In genomic region chr6:88115307-88115706, GRCh38 we compare ENCODE assay signal across 17 cellular contexts. TPM values are rescaled to one million over a fixed set of nuclear protein-coding genes. Genes with fewer than 3 reads are reported as not detected.
DNase-seq lines count a peak whose midpoint lies in the region; ATAC-seq and TF ChIP-seq lines count a peak whose summit lies in the region.
"Had no signal": no experiment of that assay in that cellular context is flagged by ENCODE, and none has a peak within 500 bp of the region (broad histone marks: within the 10 kb centered on the region; RNA-seq: fewer than 3 reads in every experiment).

No MANE protein-coding gene starts in this region.

- no peak overlapping the region for H3K27ac ChIP-seq in GM23338 (ENCODE audit: low read depth)
- H3K27ac ChIP-seq in OCI-LY3 (ENCODE audit: low read length), result no peak overlapping the region; the same call in 1 of the 2 replicates
- no peak overlapping the region for H3K27ac ChIP-seq in testis
- H3K27ac ChIP-seq: C4-2B, HL-60 had no signal

- ATAC-seq in GM23338, result no peak
- peak; percentile 31 to 39 for ATAC-seq in naive B cell (ENCODE audit: low read depth in 2 of 2)
- ATAC-seq in GM21717 (IDR thresholded peaks at IDR 0.05; ENCODE audit: unreplicated experiment), result no peak
- ATAC-seq: HCT116 had no signal

- no peak overlapping the region for H3K4me3 Mint-ChIP-seq in GM23338
- peak overlapping the region in 4 of 8 donors; percentile 24 to 84 (median 48) for H3K4me3 Mint-ChIP-seq in naive B cell
- no peak overlapping the region for H3K4me3 Mint-ChIP-seq in Caco-2 (ENCODE audit: unreplicated experiment)
- H3K4me3 Mint-ChIP-seq: CD4-positive, alpha-beta memory T cell had no signal

- H3K27me3 ChIP-seq in GM06990 (replicated peaks; ENCODE audit: control insufficient read depth, insufficient read depth, low read length) (no peaks in the 10 kb centered on the region), GM23338 (ENCODE audit: insufficient read depth) (no peaks in the 10 kb centered on the region), OCI-LY3 (ENCODE audit: low read depth, low read length) (no peaks in the 10 kb centered on the region), testis (no peaks in the 10 kb centered on the region), Caco-2 (replicated peaks; ENCODE audit: control insufficient read depth, insufficient read depth, low read length) (no peaks in the 10 kb centered on the region)
- H3K27me3 ChIP-seq: BE2C had no signal

- H3K36me3 Mint-ChIP-seq in GM23338 (ENCODE audit: low read depth) (no peaks in the 10 kb centered on the region), naive B cell (peaks cover 0 to 8% of the 10 kb centered on the region in 2 donors), Caco-2 (ENCODE audit: insufficient read depth, unreplicated experiment) (no peaks in the 10 kb centered on the region)
- H3K36me3 Mint-ChIP-seq: CD4-positive, alpha-beta memory T cell had no signal

- POLR2A ChIA-PET in Caco-2 (lab: Charles Lee), result no interaction called here

- H3K9me2 ChIP-seq in GM23338 (ENCODE audit: insufficient read depth), result no peaks in the 10 kb centered on the region

- H3K36me3 ChIP-seq in GM06990 (ENCODE audit: control insufficient read depth, insufficient read depth, low read length), result no peaks in the 10 kb centered on the region
- H3K36me3 ChIP-seq in GM23338 (ENCODE audit: insufficient read depth), result no peaks in the 10 kb centered on the region
- H3K36me3 ChIP-seq in OCI-LY3 (replicated peaks; ENCODE audit: low read depth, low read length), result no peaks in the 10 kb centered on the region
- no peaks in the 10 kb centered on the region for H3K36me3 ChIP-seq in testis (ENCODE audit: low read depth, missing control alignments)
- no peaks in the 10 kb centered on the region for H3K36me3 ChIP-seq in Caco-2 (ENCODE audit: control insufficient read depth, insufficient read depth, low read length)
- H3K36me3 ChIP-seq: BE2C had no signal

- H3K27ac Mint-ChIP-seq in GM23338 (no peak overlapping the region), naive B cell (peak overlapping the region; percentile 48 to 98 (median 92)), Caco-2 (ENCODE audit: unreplicated experiment) (no peak overlapping the region)
- H3K27ac Mint-ChIP-seq: CD4-positive, alpha-beta memory T cell had no signal

- CTCF ChIA-PET in Caco-2 (lab: Charles Lee), result no interaction called here

- intact Hi-C loops in testis (cut with DNase I; ENCODE audit: low total_unique reads) (no loop called here), Caco-2 (cut with micrococcal nuclease; ENCODE audit: unreplicated experiment) (no loop called here)

- H3K4me3 ChIP-seq in GM06990 (replicated peaks; ENCODE audit: low read depth, low read length) (no peak overlapping the region), GM23338 (no peak overlapping the region), OCI-LY3 (ENCODE audit: low read length) (no peak overlapping the region), testis (no peak overlapping the region), Caco-2 (ENCODE audit: low read depth, low read length) (no peak overlapping the region)

- no peaks in the 10 kb centered on the region for H3K27me3 Mint-ChIP-seq in GM23338 (ENCODE audit: insufficient read depth, low read depth, poor library complexity)
- H3K27me3 Mint-ChIP-seq in naive B cell, result peaks cover 11 to 32% (median 19%) of the 10 kb centered on the region in 3 donors
- peaks cover 9% of the 10 kb centered on the region for H3K27me3 Mint-ChIP-seq in Caco-2 (ENCODE audit: insufficient read depth, unreplicated experiment)

- H3K4me1 Mint-ChIP-seq in GM23338 (peaks cover 16% of the 10 kb centered on the region), naive B cell (peaks cover 15 to 28% (median 24%) of the 10 kb centered on the region in 3 donors), Caco-2 (ENCODE audit: low read depth, unreplicated experiment) (no peaks in the 10 kb centered on the region)
- H3K4me1 Mint-ChIP-seq: CD4-positive, alpha-beta memory T cell had no signal

- no peaks in the 10 kb centered on the region for H3F3A ChIP-seq in GM23338 (replicated peaks; ENCODE audit: low read depth)

- H3K4me2 ChIP-seq in GM23338 (no peak overlapping the region), OCI-LY3 (ENCODE audit: low read length) (peak overlapping the region; percentile 16; the same call in 1 of the 2 replicates)

- H3K4me1 ChIP-seq in GM23338 (ENCODE audit: insufficient read depth) (peaks cover 9% of the 10 kb centered on the region), OCI-LY3 (ENCODE audit: low read length) (peaks cover 15% of the 10 kb centered on the region), testis (no peaks in the 10 kb centered on the region), Caco-2 (no peaks in the 10 kb centered on the region)
- H3K4me1 ChIP-seq: BE2C had no signal

- H3K9me3 Mint-ChIP-seq in GM23338, result no peaks in the 10 kb centered on the region
- peaks cover 0 to 11% (median 4%) of the 10 kb centered on the region in 7 donors for H3K9me3 Mint-ChIP-seq in naive B cell
- H3K9me3 Mint-ChIP-seq in Caco-2 (ENCODE audit: unreplicated experiment), result no peaks in the 10 kb centered on the region

- TF ChIP-seq CTCF in GM06990 (IDR thresholded peaks at IDR 0.05; ENCODE audit: insufficient read depth, low read length, poor library complexity, severe bottlenecking) (no peak), GM23338 (conservative IDR thresholded peaks at IDR 0.05; ENCODE audit: low read depth in 2 of 2) (no peak), OCI-LY3 (IDR thresholded peaks at IDR 0.05; ENCODE audit: low read depth, low read length) (no peak), testis (IDR thresholded peaks at IDR 0.05) (no peak), Caco-2 (IDR thresholded peaks at IDR 0.05; ENCODE audit: insufficient read depth in 1 of 2, low read depth in 1 of 2, low read length in 1 of 2, severe bottlenecking in 1 of 2, unreplicated experiment in 1 of 2) (no peak)

- no peaks in the 10 kb centered on the region for H3K79me2 ChIP-seq in GM23338 (replicated peaks; ENCODE audit: insufficient read depth)
- no peaks in the 10 kb centered on the region for H3K79me2 ChIP-seq in OCI-LY3 (ENCODE audit: low read length)

- H3K9ac ChIP-seq in OCI-LY3 (ENCODE audit: low read length), result no peak overlapping the region

- DNase-seq in GM06990 (ENCODE audit: extremely low read depth, insufficient read length), result peak; percentile 46
- no peak for DNase-seq in GM23338 (ENCODE audit: low spot score)
- DNase-seq in naive B cell, result no peak
- no peak for DNase-seq in testis
- DNase-seq in stimulated activated naive CD4-positive, alpha-beta T cell (lab: John Stamatoyannopoulos, UW), result no peak
- DNase-seq in Caco-2, result no peak
- DNase-seq: BE2C; CD4-positive, alpha-beta memory T cell; DMS153; DMS79 treated with DMSO at 0.1 percent for 48 hours; GDM1; KBM-7 had no signal

- 44 to 47% methylated on average over 2 of the region's 2 CpGs for WGBS in testis, 2 donors

- BruUV-seq in Caco-2 (replicated peaks; lab: Mats Ljungman, UMichigan), result no TSS peak

- H4K20me1 ChIP-seq in GM23338 (replicated peaks; ENCODE audit: insufficient read depth), result no peaks in the 10 kb centered on the region
- no peaks in the 10 kb centered on the region for H4K20me1 ChIP-seq in OCI-LY3 (ENCODE audit: insufficient read depth, low read length)

- peak overlapping the region; percentile 56; the same call in 1 of the 2 replicates for H2AFZ ChIP-seq in GM23338
- H2AFZ ChIP-seq in OCI-LY3 (ENCODE audit: low read depth, low read length), result no peak overlapping the region

- no peaks in the 10 kb centered on the region for H3K9me3 ChIP-seq in OCI-LY3 (ENCODE audit: insufficient read depth, low read length)
- H3K9me3 ChIP-seq in testis, result no peaks in the 10 kb centered on the region
- no peaks in the 10 kb centered on the region for H3K9me3 ChIP-seq in Caco-2
- H3K9me3 ChIP-seq: BE2C had no signal

- no peak for TF ChIP-seq POLR2A in testis (IDR thresholded peaks at IDR 0.05)

TF ChIP-seq in GM23338, 12 proteins besides CTCF, POLR2A, EP300 and RAD21:
- TF ChIP-seq JUNB (IDR thresholded peaks at IDR 0.05; ENCODE audit: unreplicated experiment), result no peak
- TF ChIP-seq NANOG (IDR thresholded peaks at IDR 0.05; ENCODE audit: borderline replicate concordance), result no peak
- TF ChIP-seq REST (IDR thresholded peaks at IDR 0.05; ENCODE audit: unreplicated experiment), result no peak
TF ChIP-seq in GM23338: peak in this region for 0.

RNA-seq across cellular contexts. Expression of gene CNR1, which starts 50.8 kb away (rescaled TPM):
- 2.6 and 2.8 TPM in 2 replicates for total RNA-seq in GM23338 (2014; rRNA removed; shearing (Covaris generic))
- polyA plus RNA-seq in GM23338 (2016; fragmentation: Nextera tagmentation; extraction: Ambion mirVana) (0.71 and 1.0 TPM in 2 replicates), naive B cell (ENCODE audit: low read depth in 6 of 6) (1 to 10 TPM in 3 of 6 donors, under 1 TPM in 3; 0.20 to 2.4 (median 1.0) TPM), testis (ENCODE audit: insufficient read depth, low read depth, low replicate concordance) (2.3 TPM)
- total RNA-seq in testis (1 to 10 TPM; 4.3 to 4.9 TPM), Caco-2 (2022) (not detected in 2 replicates)
- total RNA-seq: CD4-positive, alpha-beta memory T cell had no signal
- polyA plus RNA-seq: CD4-positive, alpha-beta memory T cell had no signal

Comparison
In these comparisons a context has a peak if more than half of its experiments do, and no peak if none do; other contexts are left out.
1. ATAC-seq: peak in naive B cell (2 of 2); none in GM23338 (single experiment) and GM21717 (single experiment).
2. H3K27ac Mint-ChIP-seq: peak in naive B cell (6 of 6); none in GM23338 (single experiment) and Caco-2 (single experiment).